Comparison of ENCODE assay signal across 14 cellular contexts in the genomic region with DNA sequence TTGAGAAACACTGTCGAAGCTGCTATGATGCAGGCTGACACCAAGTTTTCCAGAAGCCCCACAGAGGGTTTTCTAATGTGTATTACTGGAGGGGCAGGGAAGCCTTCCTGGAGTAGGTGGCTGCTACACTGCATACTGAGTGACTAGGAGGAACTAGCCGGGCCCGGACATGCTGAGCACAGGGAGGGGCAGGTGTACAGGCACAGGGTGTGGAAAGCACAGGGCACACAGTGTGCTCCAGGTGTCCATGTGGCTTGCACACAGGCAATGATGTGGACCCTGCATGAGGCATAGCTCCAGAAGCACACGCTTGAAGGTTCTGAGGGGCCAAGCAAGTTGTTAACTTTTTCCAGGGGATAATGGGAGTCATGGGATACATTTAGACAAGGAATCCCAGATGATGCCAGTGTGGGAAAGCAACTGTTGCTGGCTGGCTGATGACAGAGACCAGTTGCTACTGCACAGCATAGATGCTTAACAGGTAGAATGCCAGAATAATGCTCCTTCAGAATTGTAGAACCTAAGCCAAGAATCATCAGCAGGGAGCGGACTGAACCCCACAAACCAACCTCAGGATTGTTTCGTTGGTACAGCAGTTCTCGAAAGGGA.
"Had no signal": no experiment of that assay in that cellular context is flagged by ENCODE, and none has a peak within 500 bp of the region (broad histone marks: within the 10 kb centered on the region; RNA-seq: fewer than 3 reads in every experiment).

No MANE protein-coding gene starts in this region.

- H3K27me3 Mint-ChIP-seq: activated naive CD8-positive, alpha-beta T cell treated with anti-CD3 and anti-CD28 coated beads, Interleukin-2, amount 10 ng/mL, durations not matched to agents 7 days and 5 days; stimulated activated naive CD8-positive, alpha-beta T cell treated with anti-CD3 and anti-CD28 coated beads, Interleukin-15, Interleukin-2, amounts not matched to agents 100 ng/mL and 50 ng/mL, for 24 hours had no signal

- ATAC-seq: left cardiac atrium had no signal

- H3K36me3 ChIP-seq: WERI-Rb-1 had no signal

- H3K4me3 Mint-ChIP-seq: activated naive CD8-positive, alpha-beta T cell treated with anti-CD3 and anti-CD28 coated beads, Interleukin-2, amount 10 ng/mL, durations not matched to agents 7 days and 5 days; nephron; stimulated activated naive CD8-positive, alpha-beta T cell treated with anti-CD3 and anti-CD28 coated beads, Interleukin-15, Interleukin-2, amounts not matched to agents 100 ng/mL and 50 ng/mL, for 24 hours had no signal

- H3K27ac ChIP-seq: lower lobe of right lung, sigmoid colon, WERI-Rb-1 had no signal

- H3K27me3 ChIP-seq: sigmoid colon had no signal

- H3K9me3 ChIP-seq: lower lobe of right lung, sigmoid colon had no signal

- DNase-seq: activated CD4-positive, alpha-beta T cell treated with anti-CD3 and anti-CD28 coated beads for 1 hour; activated CD4-positive, alpha-beta T cell treated with anti-CD3 and anti-CD28 coated beads, Interleukin-2, amount 50 U/mL, for 4 hours; activated naive CD8-positive, alpha-beta T cell treated with anti-CD3 and anti-CD28 coated beads, Interleukin-2, amount 10 ng/mL, durations not matched to agents 7 days and 5 days; amygdala; caudate nucleus; left cardiac atrium; lower lobe of right lung; nucleus accumbens; sigmoid colon; SW 1271; T-helper 2 cell; WERI-Rb-1 had no signal

- H3K4me1 ChIP-seq: lower lobe of right lung, sigmoid colon had no signal

- H3K4me3 ChIP-seq: lower lobe of right lung, sigmoid colon had no signal

- H3K9me3 Mint-ChIP-seq: activated naive CD8-positive, alpha-beta T cell treated with anti-CD3 and anti-CD28 coated beads, Interleukin-2, amount 10 ng/mL, durations not matched to agents 7 days and 5 days; nephron; stimulated activated naive CD8-positive, alpha-beta T cell treated with anti-CD3 and anti-CD28 coated beads, Interleukin-15, Interleukin-2, amounts not matched to agents 100 ng/mL and 50 ng/mL, for 24 hours had no signal

- H3K4me1 Mint-ChIP-seq: activated naive CD8-positive, alpha-beta T cell treated with anti-CD3 and anti-CD28 coated beads, Interleukin-2, amount 10 ng/mL, durations not matched to agents 7 days and 5 days; nephron had no signal

- H3K27ac Mint-ChIP-seq: activated naive CD8-positive, alpha-beta T cell treated with anti-CD3 and anti-CD28 coated beads, Interleukin-2, amount 10 ng/mL, durations not matched to agents 7 days and 5 days; nephron; stimulated activated naive CD8-positive, alpha-beta T cell treated with anti-CD3 and anti-CD28 coated beads, Interleukin-15, Interleukin-2, amounts not matched to agents 100 ng/mL and 50 ng/mL, for 24 hours had no signal
